1 cellular context compared by ENCODE assay signal in genomic region chr20:62925420-62926228, GRCh38.
TF ChIP-seq lines count a peak whose summit lies in the region.

No MANE protein-coding gene starts in this region.

TF ChIP-seq in GM12878, 131 proteins besides CTCF, POLR2A, EP300 and RAD21:
- TF ChIP-seq IRF4 (IDR thresholded peaks at IDR 0.05; ENCODE audit: low read depth, low read length) (no peak), MAX (IDR thresholded peaks at IDR 0.05; ENCODE audit: low read depth, low read length) (peak; percentile 44; the same call in 1 of the 2 replicates), SIN3A (IDR thresholded peaks at IDR 0.05; ENCODE audit: low read depth, low read length) (0 out of 2 replicates have a peak, but pooled peaks have one; percentile 42), BHLHE40 (IDR thresholded peaks at IDR 0.05; ENCODE audit: borderline replicate concordance in 1 of 2, low read depth in 2 of 2, low read length in 1 of 2) (peak in 1 of 2 experiments; percentile 42; a peak in 1 of 4 replicates), NR2F1 (conservative IDR thresholded peaks at IDR 0.05) (peak; percentile 30; the same call in 1 of the 2 replicates), TBL1XR1 (IDR thresholded peaks at IDR 0.05; ENCODE audit: low read depth, low read length) (0 out of 2 replicates have a peak, but pooled peaks have one; percentile 7), NR2C1 (IDR thresholded peaks at IDR 0.05) (peak; percentile 57), POLR2AphosphoS5 (IDR thresholded peaks at IDR 0.05; ENCODE audit: low read length) (0 out of 2 replicates have a peak, but pooled peaks have one; percentile 61), RELA (IDR thresholded peaks at IDR 0.05; ENCODE audit: borderline replicate concordance, partially characterized antibody) (peak; percentile 9), MXI1 (IDR thresholded peaks at IDR 0.05; ENCODE audit: low read depth, low read length) (peak; percentile 79), MYC (IDR thresholded peaks at IDR 0.05; ENCODE audit: insufficient read depth, insufficient read length, insufficient replicate concordance, low read length, severe bottlenecking) (no peak), SMAD1 (IDR thresholded peaks at IDR 0.05; ENCODE audit: low read depth, partially characterized antibody) (no peak), MLLT1 (IDR thresholded peaks at IDR 0.05) (0 out of 2 replicates have a peak, but pooled peaks have one; percentile 55)
